20 cellular contexts compared by ENCODE assay signal in genomic region chr14:45246151-45246550, GRCh38.
"Had no signal": no experiment of that assay in that cellular context is flagged by ENCODE, and none has a peak within 500 bp of the region (broad histone marks: within the 10 kb centered on the region; RNA-seq: fewer than 3 reads in every experiment).

No MANE protein-coding gene starts in this region.

- H3K36me3 ChIP-seq: esophagus muscularis mucosa, left ventricle myocardium inferior, right atrium auricular region, suprapubic skin, tibial artery had no signal

- H3K27me3 ChIP-seq: esophagus muscularis mucosa, right atrium auricular region, spleen, suprapubic skin, tibial artery had no signal

- DNase-seq: activated CD4-positive, alpha-beta T cell treated with anti-CD3 and anti-CD28 coated beads for 36 hours; activated CD4-positive, CD25-positive, alpha-beta regulatory T cell; activated CD8-positive, alpha-beta memory T cell treated with anti-CD3 and anti-CD28 coated beads, Interleukin-2, amount 10 ng/mL, durations not matched to agents 7 days and 5 days; activated CD8-positive, alpha-beta T cell treated with anti-CD3 and anti-CD28 coated beads, Interleukin-2, amount 10 ng/mL, durations not matched to agents 7 days and 5 days; activated naive CD8-positive, alpha-beta T cell treated with anti-CD3 and anti-CD28 coated beads, Interleukin-2, amount 50 U/mL, for 24 hours; activated T-cell treated with anti-CD3 and anti-CD28 coated beads, Interleukin-2, amount 50 U/mL, for 48 hours; amygdala; endodermal cell; kidney glomerular epithelial cell; left ventricle myocardium inferior; naive B cell; nucleus accumbens; spleen; stimulated activated naive CD4-positive, alpha-beta T cell; tibial artery had no signal

- H3K9me3 ChIP-seq: esophagus muscularis mucosa, left ventricle myocardium inferior, right atrium auricular region, spleen, suprapubic skin, tibial artery had no signal

- H3K4me3 ChIP-seq: esophagus muscularis mucosa, left ventricle myocardium inferior, lung, right atrium auricular region, spleen, suprapubic skin, tibial artery had no signal

- FAIRE-seq: frontal cortex had no signal

- H3K27ac ChIP-seq: esophagus muscularis mucosa, left ventricle myocardium inferior, right atrium auricular region, spleen, suprapubic skin, tibial artery had no signal
